8 cellular contexts compared by ENCODE assay signal in the genomic region with DNA sequence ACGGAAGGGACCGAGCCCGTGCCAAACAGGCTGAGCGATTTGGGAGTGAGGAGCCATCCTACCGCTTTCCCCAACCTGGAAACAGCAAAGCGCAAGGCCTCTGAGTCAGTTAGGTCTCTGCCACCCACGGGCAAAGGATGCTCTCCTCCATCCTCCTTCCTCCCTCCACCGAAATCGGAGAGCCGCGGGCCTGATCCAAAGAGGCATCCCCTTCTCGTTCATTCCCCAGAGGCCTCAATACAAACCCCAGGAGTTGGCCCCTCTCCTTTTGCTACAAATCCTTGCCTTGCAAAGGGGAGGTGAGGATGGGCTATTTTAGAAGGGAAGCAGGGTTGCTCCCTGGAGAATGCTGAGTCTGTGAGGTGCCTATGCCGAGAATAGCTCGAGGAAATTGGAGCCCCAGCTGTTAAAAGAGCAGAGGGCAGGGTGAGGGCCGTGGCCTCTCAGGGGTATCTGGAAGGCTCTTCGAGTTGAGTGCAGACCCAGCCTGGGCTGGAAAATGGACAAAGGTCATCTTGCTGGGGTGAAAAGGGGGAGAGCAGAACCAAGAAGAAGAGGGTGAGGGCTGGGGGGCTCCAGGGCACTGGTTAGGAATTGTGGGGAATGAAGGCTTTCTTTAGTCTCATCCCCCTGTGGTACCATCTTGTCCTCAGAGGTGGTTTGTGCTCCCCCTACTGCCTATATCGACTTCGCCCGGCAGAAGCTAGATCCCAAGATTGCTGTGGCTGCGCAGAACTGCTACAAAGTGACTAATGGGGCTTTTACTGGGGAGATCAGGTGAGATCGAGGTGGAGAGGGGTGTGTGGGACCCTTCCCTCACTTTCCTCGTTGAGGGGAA. TPM values are rescaled to one million over a fixed set of nuclear protein-coding genes. Genes with fewer than 3 reads are reported as not detected.
DNase-seq lines count a peak whose midpoint lies in the region; ATAC-seq and TF ChIP-seq lines count a peak whose summit lies in the region.

No MANE protein-coding gene starts in this region.

- H3K4me3 ChIP-seq in GM12875 (ENCODE audit: low read depth, low read length) (peak overlapping the region; percentile 99), fibroblast of mammary gland (ENCODE audit: control insufficient read depth, low read depth, low read length) (peak overlapping the region; percentile 86), prostate gland (peak overlapping the region; percentile 82 to 90)

- DNase-seq in fibroblast of mammary gland (ENCODE audit: low read depth), result peak; percentile 31
- no peak for DNase-seq in prostate gland (ENCODE audit: low spot score)
- DNase-seq in SW480 (ENCODE audit: low spot score), result no peak
- DNase-seq in dedifferentiated amniotic fluid mesenchymal stem cell (ENCODE audit: extremely low spot score), result no peak

- intact Hi-C loops in prostate gland (cut with DNase I), result no loop called here

- H3K9me3 ChIP-seq in prostate gland, result no peaks in the 10 kb centered on the region

- TF ChIP-seq POLR2A in prostate gland (IDR thresholded peaks at IDR 0.05), result no peak

- H3K27me3 ChIP-seq in prostate gland (replicated peaks; ENCODE audit: insufficient read depth), result no peaks in the 10 kb centered on the region

- WGBS in prostate gland, result 6% methylated on average over 22 of the region's 22 CpGs

- no peak for TF ChIP-seq CTCF in 22Rv1 (IDR thresholded peaks at IDR 0.05)
- TF ChIP-seq CTCF in GM12875 (IDR thresholded peaks at IDR 0.05; ENCODE audit: borderline replicate concordance, insufficient read depth, low read depth, low read length), result peak; percentile 18; the same call in 1 of the 2 replicates
- no peak for TF ChIP-seq CTCF in VCaP (conservative IDR thresholded peaks at IDR 0.05)
- TF ChIP-seq CTCF in fibroblast of mammary gland (conservative IDR thresholded peaks at IDR 0.05; ENCODE audit: control insufficient read depth, insufficient read depth, low read depth, low read length), result peak; percentile 27
- TF ChIP-seq CTCF in prostate gland (IDR thresholded peaks at IDR 0.05), result no peak

- H3K4me1 ChIP-seq in prostate gland (replicated peaks), result peaks cover 16% of the 10 kb centered on the region

- H3K27ac ChIP-seq in 22Rv1, result peak overlapping the region; percentile 99
- H3K27ac ChIP-seq in VCaP, result peak overlapping the region; percentile 99
- peak overlapping the region; percentile 91 to 97 for H3K27ac ChIP-seq in prostate gland

- peaks cover 3 to 5% of the 10 kb centered on the region in 2 donors for H3K36me3 ChIP-seq in prostate gland

- ATAC-seq in HG03342 (IDR thresholded peaks at IDR 0.05; ENCODE audit: unreplicated experiment), result no peak

RNA-seq across cellular contexts. Expression of a gene that starts 1.1 kb away (rescaled TPM):
- total RNA-seq in prostate gland, result 100 to 1,000 TPM; 404 to 443 TPM

RNA-seq across cellular contexts. Expression of a gene that starts 4.7 kb away (rescaled TPM):
- total RNA-seq in prostate gland, result 10 to 100 TPM; 12.7 to 23.5 TPM

RNA-seq across cellular contexts. Expression of a gene that starts 16.5 kb away (rescaled TPM):
- total RNA-seq in prostate gland, result 10 to 100 TPM; 58.3 to 84.1 TPM

RNA-seq across cellular contexts. Expression of a gene that starts 17.3 kb away (rescaled TPM):
- 10 to 100 TPM in 1 of 2 donors, 1 to 10 TPM in 1; 1.7 to 16.2 TPM for total RNA-seq in prostate gland

RNA-seq across cellular contexts. Expression of a gene that starts 27.7 kb away (rescaled TPM):
- total RNA-seq in prostate gland, result 1 to 10 TPM; 2.3 to 2.4 TPM

Comparison
In these comparisons a context has a peak if more than half of its experiments do, and no peak if none do; other contexts are left out.
1. CTCF ChIP-seq: peak in GM12875 (single experiment) and fibroblast of mammary gland (single experiment); none in 22Rv1 (single experiment), VCaP (single experiment) and prostate gland (0 of 4).
2. Peak in every context shown above with its lines, with median percentiles within 50 percentile points of each other: H3K27ac ChIP-seq and H3K4me3 ChIP-seq.